In genomic region chr15:85494035-85494793, GRCh38 we compare ENCODE assay signal across 8 cellular contexts.
DNase-seq lines count a peak whose midpoint lies in the region; ATAC-seq and TF ChIP-seq lines count a peak whose summit lies in the region.

No MANE protein-coding gene starts in this region.

- H3K4me1 ChIP-seq in Caco-2: peaks cover 31% of the 10 kb centered on the region

- POLR2A ChIA-PET in Caco-2 (lab: Charles Lee): no interaction called here

- H3K4me1 Mint-ChIP-seq in Caco-2 (ENCODE audit: low read depth, unreplicated experiment) (peaks cover 39% of the 10 kb centered on the region), nephron (peaks cover 78% of the 10 kb centered on the region)

- H3K36me3 ChIP-seq in Caco-2 (ENCODE audit: control insufficient read depth, insufficient read depth, low read length): no peaks in the 10 kb centered on the region
- no peaks in the 10 kb centered on the region for H3K36me3 ChIP-seq in H7 (replicated peaks; ENCODE audit: control insufficient read depth, insufficient read depth, low read length)

- no peak for TF ChIP-seq CTCF in Caco-2 (IDR thresholded peaks at IDR 0.05; ENCODE audit: insufficient read depth in 1 of 2, low read depth in 1 of 2, low read length in 1 of 2, severe bottlenecking in 1 of 2, unreplicated experiment in 1 of 2)
- no peak for TF ChIP-seq CTCF in nephron (IDR thresholded peaks at IDR 0.05; ENCODE audit: unreplicated experiment in 3 of 3)

- H3K4me3 ChIP-seq in Caco-2 (ENCODE audit: low read depth, low read length) (no peak overlapping the region), H7 (ENCODE audit: insufficient read depth, low read depth, low read length) (no peak overlapping the region)

- no peak for DNase-seq in Caco-2
- peak; percentile 84 for DNase-seq in NCI-H226
- peak; percentile 77 for DNase-seq in epithelial cell of prostate (ENCODE audit: low read depth, low spot score)
- DNase-seq in H7: no peak
- DNase-seq in globus pallidus (ENCODE audit: low spot score): no peak

- no peaks in the 10 kb centered on the region for H3K9me3 ChIP-seq in Caco-2

- H3K27ac Mint-ChIP-seq in Caco-2 (ENCODE audit: unreplicated experiment) (peak overlapping the region; percentile 23), nephron (peak overlapping the region; percentile 70 to 95 (median 73))

- H3K27me3 ChIP-seq in Caco-2 (replicated peaks; ENCODE audit: control insufficient read depth, insufficient read depth, low read length) (no peaks in the 10 kb centered on the region), H7 (ENCODE audit: control insufficient read depth, insufficient read depth, low read length) (no peaks in the 10 kb centered on the region)

- ATAC-seq in GM21619 (IDR thresholded peaks at IDR 0.05; ENCODE audit: unreplicated experiment): no peak
- ATAC-seq in GM19455 (IDR thresholded peaks at IDR 0.05; ENCODE audit: unreplicated experiment): no peak

- no TSS peak for BruUV-seq in Caco-2 (replicated peaks; lab: Mats Ljungman, UMichigan)

- CTCF ChIA-PET in Caco-2 (lab: Charles Lee): interaction anchor here (0.8 kb wide), 1 partner anchor 159 kb away, joined by 8 read pairs; no protein-coding TSS in a partner anchor

- no peak overlapping the region for H3K4me3 Mint-ChIP-seq in Caco-2 (ENCODE audit: unreplicated experiment)
- H3K4me3 Mint-ChIP-seq in nephron: peak overlapping the region in 2 of 3 experiments; percentile 3 to 7

- intact Hi-C loops in Caco-2 (cut with micrococcal nuclease; ENCODE audit: unreplicated experiment): loop anchor here (5.0 kb wide), 1 partner anchor 343 kb away; no protein-coding TSS in a partner anchor

- peaks cover 9% of the 10 kb centered on the region for H3K36me3 Mint-ChIP-seq in Caco-2 (ENCODE audit: insufficient read depth, unreplicated experiment)
- no peaks in the 10 kb centered on the region for H3K36me3 Mint-ChIP-seq in nephron (ENCODE audit: low read depth)

- no peaks in the 10 kb centered on the region for H3K9me3 Mint-ChIP-seq in Caco-2 (ENCODE audit: unreplicated experiment)
- no peaks in the 10 kb centered on the region for H3K9me3 Mint-ChIP-seq in nephron

- peak overlapping the region; percentile 74 for H3K27ac ChIP-seq in epithelial cell of prostate

- H3K27me3 Mint-ChIP-seq in Caco-2 (ENCODE audit: insufficient read depth, unreplicated experiment): no peaks in the 10 kb centered on the region
- no peaks in the 10 kb centered on the region for H3K27me3 Mint-ChIP-seq in nephron (ENCODE audit: low read depth)

Comparison
In these comparisons a context has a peak if more than half of its experiments do, and no peak if none do; other contexts are left out.
1. DNase-seq: peak in NCI-H226 (single experiment) and epithelial cell of prostate (single experiment); none in Caco-2 (0 of 2), H7 (single experiment) and globus pallidus (single experiment).